In the genomic region with DNA sequence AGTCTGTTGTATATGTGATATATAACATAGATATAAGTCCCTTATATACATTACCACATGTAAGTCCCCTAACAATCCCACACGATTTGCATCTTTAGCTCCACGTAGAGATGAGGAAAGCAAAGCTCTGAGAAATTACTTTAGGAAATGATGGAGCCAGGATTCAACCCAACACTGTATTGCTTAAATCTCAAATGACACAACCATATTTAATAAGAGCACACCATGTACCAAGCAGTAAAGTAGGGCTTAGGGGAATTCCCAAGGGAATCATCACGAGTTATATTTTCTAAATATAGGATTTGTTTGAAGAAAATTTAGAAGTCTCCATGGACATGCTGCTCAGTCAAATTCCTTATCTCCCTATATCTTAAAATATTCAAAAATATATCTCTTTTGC, we compare ENCODE assay signal across 16 cellular contexts.
DNase-seq lines count a peak whose midpoint lies in the region; ATAC-seq and TF ChIP-seq lines count a peak whose summit lies in the region.
"Had no signal": no experiment of that assay in that cellular context is flagged by ENCODE, and none has a peak within 500 bp of the region (broad histone marks: within the 10 kb centered on the region; RNA-seq: fewer than 3 reads in every experiment).

No MANE protein-coding gene starts in this region.

- no peak overlapping the region for H3K4me2 ChIP-seq in SK-N-SH

- TF ChIP-seq RAD21 in SK-N-SH (IDR thresholded peaks at IDR 0.05; ENCODE audit: low read length): no peak

- TF ChIP-seq CTCF in SK-N-SH (IDR thresholded peaks at IDR 0.05): no peak
- no peak for TF ChIP-seq CTCF in gastrocnemius medialis (IDR thresholded peaks at IDR 0.05 in 4 of 5, conservative IDR thresholded peaks at IDR 0.05 in 1 of 5)

- in situ Hi-C loops in gastrocnemius medialis (cut with MboI; ENCODE audit: low sequenced_read_pairs in 4 of 4): no loop called here

- CTCF ChIA-PET in SK-N-SH (lab: Yijun Ruan, JAX): no interaction called here

- H3K36me3 Mint-ChIP-seq in activated T-helper 1 cell treated with anti-CD3 and anti-CD28 coated beads, Interleukin-12 subunit alpha, Interleukin-12 subunit beta, Interleukin-2, Interleukin-4 antibody, amounts not matched to agents 30 ng/mL and 10 ng/mL and 1 ng/mL, durations not matched to agents 14 hours and 24 hours and 36 hours (ENCODE audit: low read depth): no peaks in the 10 kb centered on the region

- H3K27me3 Mint-ChIP-seq in activated T-helper 1 cell treated with anti-CD3 and anti-CD28 coated beads, Interleukin-12 subunit alpha, Interleukin-12 subunit beta, Interleukin-2, Interleukin-4 antibody, amounts not matched to agents 30 ng/mL and 10 ng/mL and 1 ng/mL, durations not matched to agents 14 hours and 24 hours and 36 hours (ENCODE audit: insufficient read depth): peaks cover 10% of the 10 kb centered on the region

- H3K9me3 Mint-ChIP-seq in activated T-helper 1 cell treated with anti-CD3 and anti-CD28 coated beads, Interleukin-12 subunit alpha, Interleukin-12 subunit beta, Interleukin-2, Interleukin-4 antibody, amounts not matched to agents 30 ng/mL and 10 ng/mL and 1 ng/mL, durations not matched to agents 14 hours and 24 hours and 36 hours: no peaks in the 10 kb centered on the region
- H3K9me3 Mint-ChIP-seq: H9 had no signal

- intact Hi-C loops in gastrocnemius medialis (cut with DNase I; ENCODE audit: low total_unique reads): no loop called here
- intact Hi-C loops in activated T-helper 1 cell treated with anti-CD3 and anti-CD28 coated beads, Interleukin-12 subunit alpha, Interleukin-12 subunit beta, Interleukin-2, Interleukin-4 antibody, amounts not matched to agents 30 ng/mL and 10 ng/mL and 1 ng/mL, durations not matched to agents 14 hours and 24 hours and 36 hours (cut with micrococcal nuclease): no loop called here

- TF ChIP-seq POLR2A in gastrocnemius medialis (IDR thresholded peaks at IDR 0.05): no peak

- POLR2A ChIA-PET in SK-N-SH (lab: Yijun Ruan, JAX): no interaction called here

- no peak overlapping the region for H3K27ac Mint-ChIP-seq in activated T-helper 1 cell treated with anti-CD3 and anti-CD28 coated beads, Interleukin-12 subunit alpha, Interleukin-12 subunit beta, Interleukin-2, Interleukin-4 antibody, amounts not matched to agents 30 ng/mL and 10 ng/mL and 1 ng/mL, durations not matched to agents 14 hours and 24 hours and 36 hours
- H3K27ac Mint-ChIP-seq: H9 had no signal

- no peak overlapping the region for H3K4me3 Mint-ChIP-seq in activated T-helper 1 cell treated with anti-CD3 and anti-CD28 coated beads, Interleukin-12 subunit alpha, Interleukin-12 subunit beta, Interleukin-2, Interleukin-4 antibody, amounts not matched to agents 30 ng/mL and 10 ng/mL and 1 ng/mL, durations not matched to agents 14 hours and 24 hours and 36 hours
- H3K4me3 Mint-ChIP-seq: H9 had no signal

- H3K36me3 ChIP-seq in SK-N-SH (replicated peaks in 1 of 2; ENCODE audit: control insufficient read depth in 1 of 2, insufficient read depth in 2 of 2, low read length in 1 of 2) (no peaks in the 10 kb centered on the region), gastrocnemius medialis (no peaks in the 10 kb centered on the region)

- no peak for DNase-seq in SK-N-SH
- DNase-seq in LHCN-M2 (ENCODE audit: low read depth): peak; percentile 88
- peak; percentile 60 for DNase-seq in fibroblast of peridontal ligament (ENCODE audit: extremely low read depth)
- no peak for DNase-seq in gastrocnemius medialis
- DNase-seq in NCI-H748 (lab: John Stamatoyannopoulos, UW; ENCODE audit: unreplicated experiment): no peak
- no peak for DNase-seq in activated T-helper 1 cell treated with anti-CD3 and anti-CD28 coated beads, Interleukin-12 subunit alpha, Interleukin-12 subunit beta, Interleukin-2, Interleukin-4 antibody, amounts not matched to agents 30 ng/mL and 10 ng/mL and 1 ng/mL, durations not matched to agents 14 hours and 24 hours and 36 hours (ENCODE audit: low spot score)
- DNase-seq: Caco-2, H9, NCI-H1436 treated with DMSO at 0.1 percent for 48 hours, NCI-H2081 treated with DMSO at 0.1 percent for 48 hours, NCI-H226, NCI-H748 treated with DMSO at 0.1 percent for 48 hours, PC-3 had no signal

- no peaks in the 10 kb centered on the region for H3K79me2 ChIP-seq in SK-N-SH (ENCODE audit: insufficient read depth)

- H3K9me3 ChIP-seq in SK-N-SH (no peaks in the 10 kb centered on the region), gastrocnemius medialis (no peaks in the 10 kb centered on the region)
- H3K9me3 ChIP-seq: Caco-2 had no signal

- H3K4me1 ChIP-seq in SK-N-SH (ENCODE audit: control insufficient read depth in 1 of 2, insufficient read depth in 2 of 2, low read depth in 1 of 2, low read length in 1 of 2) (no peaks in the 10 kb centered on the region), gastrocnemius medialis (no peaks in the 10 kb centered on the region)
- H3K4me1 ChIP-seq: Caco-2 had no signal

- no peaks in the 10 kb centered on the region for H3K4me1 Mint-ChIP-seq in activated T-helper 1 cell treated with anti-CD3 and anti-CD28 coated beads, Interleukin-12 subunit alpha, Interleukin-12 subunit beta, Interleukin-2, Interleukin-4 antibody, amounts not matched to agents 30 ng/mL and 10 ng/mL and 1 ng/mL, durations not matched to agents 14 hours and 24 hours and 36 hours (ENCODE audit: low read depth)

- H3K27ac ChIP-seq in SK-N-SH (ENCODE audit: low read depth in 2 of 2, low read length in 1 of 2) (no peak overlapping the region), gastrocnemius medialis (peak overlapping the region in 3 of 4 donors; percentile 25 to 59 (median 53))

- 19% methylated on average over 3 of the region's 3 CpGs for WGBS in SK-N-SH (ENCODE audit: low lambda C conversion rate)

- ATAC-seq in SK-N-SH treated with all-trans-retinoic acid at 6 μM for 48 hours (no peak), gastrocnemius medialis (peak in 1 of 2 donors; percentile 33), GM21529 (IDR thresholded peaks at IDR 0.05; ENCODE audit: unreplicated experiment) (no peak)
- ATAC-seq: GM12878, PC-3 had no signal

- H3K4me3 ChIP-seq in SK-N-SH (ENCODE audit: low read depth in 2 of 2, low read length in 1 of 2) (no peak overlapping the region), gastrocnemius medialis (no peak overlapping the region)
- H3K4me3 ChIP-seq: GM12878 had no signal

- no peaks in the 10 kb centered on the region; the same call in 1 of the 2 replicates for H3K27me3 ChIP-seq in SK-N-SH (ENCODE audit: insufficient read depth)
- H3K27me3 ChIP-seq in gastrocnemius medialis: no peaks in the 10 kb centered on the region

- TF ChIP-seq EP300 in SK-N-SH (IDR thresholded peaks at IDR 0.05; ENCODE audit: borderline replicate concordance in 1 of 2, low read depth in 1 of 2, low read length in 1 of 2): no peak

- H2AFZ ChIP-seq in SK-N-SH (ENCODE audit: low read depth): peak overlapping the region; percentile 41; the same call in 1 of the 2 replicates

- H3F3A ChIP-seq in SK-N-SH (replicated peaks; ENCODE audit: insufficient read depth): no peaks in the 10 kb centered on the region

- no peaks in the 10 kb centered on the region for H3K9me2 ChIP-seq in SK-N-SH

- no peaks in the 10 kb centered on the region for H4K20me1 ChIP-seq in SK-N-SH (ENCODE audit: insufficient read depth)

- H3K9ac ChIP-seq in SK-N-SH: no peak overlapping the region

TF ChIP-seq in SK-N-SH, 30 proteins besides CTCF, POLR2A, EP300 and RAD21 (continues in another document):
- TF ChIP-seq TCF12 (IDR thresholded peaks at IDR 0.05) (no peak), FOSL2 (IDR thresholded peaks at IDR 0.05; ENCODE audit: borderline replicate concordance, low read depth) (no peak), EZH2phosphoT487 (IDR thresholded peaks at IDR 0.05; ENCODE audit: borderline replicate concordance, low read depth) (no peak), ELF1 (IDR thresholded peaks at IDR 0.05) (no peak), SMC3 (IDR thresholded peaks at IDR 0.05; ENCODE audit: low read depth, low read length) (no peak), NRF1 (IDR thresholded peaks at IDR 0.05; ENCODE audit: low read depth, low read length) (no peak), NFIC (IDR thresholded peaks at IDR 0.05; ENCODE audit: borderline replicate concordance) (no peak), MXI1 (IDR thresholded peaks at IDR 0.05; ENCODE audit: low read depth, low read length) (no peak)

TF ChIP-seq in SK-N-SH treated with all-trans-retinoic acid at 6 μM for 48 hours, 23 proteins besides CTCF, POLR2A, EP300 and RAD21 (continues in another document):
- TF ChIP-seq ZC3H10 (CRISPR knock-in tag; IDR thresholded peaks at IDR 0.05) (no peak), RARB (CRISPR knock-in tag; IDR thresholded peaks at IDR 0.05) (no peak), SNAI2 (CRISPR knock-in tag; IDR thresholded peaks at IDR 0.05) (no peak), PPARA (CRISPR knock-in tag; IDR thresholded peaks at IDR 0.05; ENCODE audit: borderline replicate concordance) (no peak), ZFP30 (CRISPR knock-in tag; IDR thresholded peaks at IDR 0.05) (no peak), BACH2 (CRISPR knock-in tag; IDR thresholded peaks at IDR 0.05; ENCODE audit: borderline replicate concordance) (no peak), ISL1 (CRISPR knock-in tag; IDR thresholded peaks at IDR 0.05) (no peak)
- TF ChIP-seq, protein P1, sequence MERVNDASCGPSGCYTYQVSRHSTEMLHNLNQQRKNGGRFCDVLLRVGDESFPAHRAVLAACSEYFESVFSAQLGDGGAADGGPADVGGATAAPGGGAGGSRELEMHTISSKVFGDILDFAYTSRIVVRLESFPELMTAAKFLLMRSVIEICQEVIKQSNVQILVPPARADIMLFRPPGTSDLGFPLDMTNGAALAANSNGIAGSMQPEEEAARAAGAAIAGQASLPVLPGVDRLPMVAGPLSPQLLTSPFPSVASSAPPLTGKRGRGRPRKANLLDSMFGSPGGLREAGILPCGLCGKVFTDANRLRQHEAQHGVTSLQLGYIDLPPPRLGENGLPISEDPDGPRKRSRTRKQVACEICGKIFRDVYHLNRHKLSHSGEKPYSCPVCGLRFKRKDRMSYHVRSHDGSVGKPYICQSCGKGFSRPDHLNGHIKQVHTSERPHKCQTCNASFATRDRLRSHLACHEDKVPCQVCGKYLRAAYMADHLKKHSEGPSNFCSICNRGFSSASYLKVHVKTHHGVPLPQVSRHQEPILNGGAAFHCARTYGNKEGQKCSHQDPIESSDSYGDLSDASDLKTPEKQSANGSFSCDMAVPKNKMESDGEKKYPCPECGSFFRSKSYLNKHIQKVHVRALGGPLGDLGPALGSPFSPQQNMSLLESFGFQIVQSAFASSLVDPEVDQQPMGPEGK (CRISPR knock-in tag; IDR thresholded peaks at IDR 0.05; ENCODE audit: borderline replicate concordance): no peak
- TF ChIP-seq, protein P2, sequence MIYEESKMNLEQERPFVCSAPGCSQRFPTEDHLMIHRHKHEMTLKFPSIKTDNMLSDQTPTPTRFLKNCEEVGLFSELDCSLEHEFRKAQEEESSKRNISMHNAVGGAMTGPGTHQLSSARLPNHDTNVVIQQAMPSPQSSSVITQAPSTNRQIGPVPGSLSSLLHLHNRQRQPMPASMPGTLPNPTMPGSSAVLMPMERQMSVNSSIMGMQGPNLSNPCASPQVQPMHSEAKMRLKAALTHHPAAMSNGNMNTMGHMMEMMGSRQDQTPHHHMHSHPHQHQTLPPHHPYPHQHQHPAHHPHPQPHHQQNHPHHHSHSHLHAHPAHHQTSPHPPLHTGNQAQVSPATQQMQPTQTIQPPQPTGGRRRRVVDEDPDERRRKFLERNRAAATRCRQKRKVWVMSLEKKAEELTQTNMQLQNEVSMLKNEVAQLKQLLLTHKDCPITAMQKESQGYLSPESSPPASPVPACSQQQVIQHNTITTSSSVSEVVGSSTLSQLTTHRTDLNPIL (CRISPR knock-in tag; IDR thresholded peaks at IDR 0.05; ENCODE audit: low read depth): no peak

Comparison
In these comparisons a context has a peak if more than half of its experiments do, and no peak if none do; other contexts are left out.
1. DNase-seq: peak in LHCN-M2 (single experiment) and fibroblast of peridontal ligament (single experiment); none in SK-N-SH (single experiment), gastrocnemius medialis (0 of 2), NCI-H748 (single experiment) and activated T-helper 1 cell treated with anti-CD3 and anti-CD28 coated beads, Interleukin-12 subunit alpha, Interleukin-12 subunit beta, Interleukin-2, Interleukin-4 antibody, amounts not matched to agents 30 ng/mL and 10 ng/mL and 1 ng/mL, durations not matched to agents 14 hours and 24 hours and 36 hours (single experiment).
2. H3K27ac ChIP-seq: peak in gastrocnemius medialis (3 of 4); none in SK-N-SH (0 of 2).